In the genomic region with DNA sequence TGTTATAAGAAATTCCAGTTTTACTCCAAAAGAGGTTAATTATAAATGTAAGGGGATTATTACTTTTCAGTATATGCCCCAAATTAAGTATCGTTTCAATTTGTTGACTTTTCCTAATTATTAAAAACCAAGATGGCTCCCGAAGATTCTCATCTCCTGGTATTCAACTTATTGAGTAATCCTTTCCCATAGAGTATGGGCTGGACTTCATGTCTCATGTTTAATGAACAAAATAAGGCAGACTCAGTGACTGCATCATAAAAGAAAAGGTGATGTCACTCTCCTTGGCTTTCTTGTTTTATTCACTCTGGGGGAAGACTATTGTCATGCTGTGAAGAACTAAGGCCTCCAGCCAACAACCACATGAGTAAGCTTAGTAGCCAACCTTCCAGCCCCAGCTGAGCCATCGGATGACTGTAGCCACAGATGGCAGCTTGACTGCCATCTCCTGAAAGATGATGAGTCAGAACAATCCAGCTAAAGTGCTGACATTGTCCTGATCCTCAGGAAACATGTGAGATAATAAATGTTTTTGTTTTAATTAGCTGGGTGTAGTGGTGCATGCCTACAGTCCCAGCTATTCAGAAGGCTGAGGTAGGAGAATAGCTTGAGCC, we compare ENCODE assay signal across 1 cellular context.
TF ChIP-seq lines count a peak whose summit lies in the region.

No MANE protein-coding gene starts in this region.

TF ChIP-seq in SK-N-SH, 30 proteins besides CTCF, POLR2A, EP300 and RAD21 (continued from another document):
- TF ChIP-seq FOSL2 (IDR thresholded peaks at IDR 0.05; ENCODE audit: borderline replicate concordance, low read depth) (peak; percentile 89; the same call in 1 of the 2 replicates), JUND (IDR thresholded peaks at IDR 0.05) (peak; percentile 74), GABPA (IDR thresholded peaks at IDR 0.05; ENCODE audit: low read depth) (no peak), RCOR1 (IDR thresholded peaks at IDR 0.05; ENCODE audit: low read length) (no peak), TCF12 (IDR thresholded peaks at IDR 0.05) (peak; percentile 90), CHD2 (IDR thresholded peaks at IDR 0.05; ENCODE audit: low read length, partially characterized antibody) (no peak), RXRA (IDR thresholded peaks at IDR 0.05; ENCODE audit: borderline replicate concordance, low read depth) (no peak), SIN3A (IDR thresholded peaks at IDR 0.05; ENCODE audit: borderline replicate concordance, low read depth, low read length) (peak; percentile 48; the same call in 1 of the 2 replicates), TAF1 (IDR thresholded peaks at IDR 0.05; ENCODE audit: borderline replicate concordance, low read depth, low read length) (no peak)
TF ChIP-seq in SK-N-SH: peak in this region for 8.
